24 cellular contexts compared by ENCODE assay signal in the genomic region with DNA sequence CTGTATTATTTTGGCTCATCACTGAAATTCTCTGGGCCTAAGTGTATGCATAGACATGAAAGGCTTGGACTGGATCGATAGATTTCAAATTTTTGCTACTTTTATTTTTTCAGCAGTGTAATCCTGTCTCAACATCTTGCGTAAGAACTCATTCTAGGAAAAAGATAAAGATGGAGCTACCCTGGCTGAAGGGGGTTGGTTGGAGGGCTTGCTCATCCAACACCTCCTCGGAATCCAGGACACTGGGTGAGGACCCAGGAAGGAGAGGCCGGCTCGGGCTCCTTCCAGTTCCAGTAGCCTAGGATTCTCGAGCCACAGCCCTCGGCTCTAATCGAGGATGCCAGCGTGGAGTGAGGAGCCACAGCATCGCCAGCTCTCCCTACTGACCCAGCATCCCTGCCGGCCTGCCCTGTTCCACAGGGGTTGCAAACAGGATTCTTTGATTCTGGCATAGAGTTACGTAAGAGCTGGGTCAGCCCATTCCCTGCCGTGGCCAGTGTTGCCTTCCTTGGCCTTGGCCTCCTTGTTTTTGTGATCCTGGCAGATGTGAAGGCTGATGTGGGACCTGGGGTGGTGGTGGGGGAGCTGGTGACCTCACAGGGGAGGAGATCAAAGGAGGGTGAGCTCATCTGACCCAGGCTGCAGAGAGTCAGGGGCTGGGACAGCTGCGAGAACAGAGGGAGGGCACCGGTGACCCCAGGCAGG.
"Had no signal": no experiment of that assay in that cellular context is flagged by ENCODE, and none has a peak within 500 bp of the region (broad histone marks: within the 10 kb centered on the region; RNA-seq: fewer than 3 reads in every experiment).

No MANE protein-coding gene starts in this region.

- H3K27ac ChIP-seq: gastrocnemius medialis, heart left ventricle, suprapubic skin had no signal

- H3K27me3 Mint-ChIP-seq: stimulated activated naive CD8-positive, alpha-beta T cell treated with anti-CD3 and anti-CD28 coated beads, Interleukin-15, amount 100 ng/mL, for 72 hours had no signal

- H3K4me1 Mint-ChIP-seq: activated CD4-positive, alpha-beta memory T cell treated with anti-CD3 and anti-CD28 coated beads, Interleukin-2, amount 10 ng/mL, durations not matched to agents 7 days and 5 days; activated CD8-positive, alpha-beta memory T cell treated with anti-CD3 and anti-CD28 coated beads, Interleukin-2, amount 10 ng/mL, durations not matched to agents 7 days and 5 days; naive thymus-derived CD8-positive, alpha-beta T cell; stimulated activated naive CD8-positive, alpha-beta T cell treated with anti-CD3 and anti-CD28 coated beads, Interleukin-15, amount 100 ng/mL, for 72 hours had no signal

- H3K9me3 Mint-ChIP-seq: activated CD4-positive, alpha-beta memory T cell treated with anti-CD3 and anti-CD28 coated beads, Interleukin-2, amount 10 ng/mL, durations not matched to agents 7 days and 5 days; naive thymus-derived CD8-positive, alpha-beta T cell; stimulated activated naive CD8-positive, alpha-beta T cell treated with anti-CD3 and anti-CD28 coated beads, Interleukin-15, amount 100 ng/mL, for 72 hours; T-helper 2 cell treated with Interferon-gamma antibody and Interleukin-4, amounts not matched to agents 5 μg/mL and 100 μg/mL, for 36 hours had no signal

- H3K4me3 ChIP-seq: gastrocnemius medialis, heart left ventricle, smooth muscle cell, suprapubic skin had no signal

- H3K27ac Mint-ChIP-seq: activated CD4-positive, alpha-beta memory T cell treated with anti-CD3 and anti-CD28 coated beads, Interleukin-2, amount 10 ng/mL, durations not matched to agents 7 days and 5 days; activated CD8-positive, alpha-beta memory T cell treated with anti-CD3 and anti-CD28 coated beads, Interleukin-2, amount 10 ng/mL, durations not matched to agents 7 days and 5 days; activated naive CD8-positive, alpha-beta T cell; naive thymus-derived CD8-positive, alpha-beta T cell; progenitor cell of endocrine pancreas; T-helper 2 cell treated with Interferon-gamma antibody and Interleukin-4, amounts not matched to agents 5 μg/mL and 100 μg/mL, for 36 hours had no signal

- H3K36me3 Mint-ChIP-seq: activated CD8-positive, alpha-beta memory T cell treated with anti-CD3 and anti-CD28 coated beads, Interleukin-2, amount 10 ng/mL, durations not matched to agents 7 days and 5 days; activated naive CD8-positive, alpha-beta T cell; naive thymus-derived CD8-positive, alpha-beta T cell had no signal

- FAIRE-seq: colon, endometrium, TTC549 had no signal

- H3K27me3 ChIP-seq: gastrocnemius medialis, heart left ventricle had no signal

- DNase-seq: activated CD4-positive, alpha-beta memory T cell treated with anti-CD3 and anti-CD28 coated beads, Interleukin-2, amount 10 ng/mL, durations not matched to agents 7 days and 5 days; activated CD4-positive, alpha-beta T cell treated with anti-CD3 and anti-CD28 coated beads for 48 hours; activated CD4-positive, CD25-positive, alpha-beta regulatory T cell; activated CD8-positive, alpha-beta memory T cell treated with anti-CD3 and anti-CD28 coated beads, Interleukin-2, amount 10 ng/mL, durations not matched to agents 7 days and 5 days; amniotic stem cell; caudate nucleus; gastrocnemius medialis; mesenchymal stem cell; naive thymus-derived CD8-positive, alpha-beta T cell; nucleus accumbens; stimulated activated CD4-positive, alpha-beta T cell treated with anti-CD3 and anti-CD28 coated beads, Interleukin-4, amount 100 ng/mL, for 1 hour; stimulated activated naive CD8-positive, alpha-beta T cell treated with anti-CD3 and anti-CD28 coated beads, Interleukin-15, amount 100 ng/mL, for 72 hours; SW 1271; trophoblast cell had no signal

- H3K36me3 ChIP-seq: gastrocnemius medialis, heart left ventricle, suprapubic skin had no signal

- H3K4me2 ChIP-seq: smooth muscle cell had no signal

- H3K4me3 Mint-ChIP-seq: activated CD4-positive, alpha-beta memory T cell treated with anti-CD3 and anti-CD28 coated beads, Interleukin-2, amount 10 ng/mL, durations not matched to agents 7 days and 5 days; activated CD8-positive, alpha-beta memory T cell treated with anti-CD3 and anti-CD28 coated beads, Interleukin-2, amount 10 ng/mL, durations not matched to agents 7 days and 5 days; activated naive CD8-positive, alpha-beta T cell; naive thymus-derived CD8-positive, alpha-beta T cell; stimulated activated naive CD8-positive, alpha-beta T cell treated with anti-CD3 and anti-CD28 coated beads, Interleukin-15, amount 100 ng/mL, for 72 hours; T-helper 2 cell treated with Interferon-gamma antibody and Interleukin-4, amounts not matched to agents 5 μg/mL and 100 μg/mL, for 36 hours had no signal

- ATAC-seq: activated CD8-positive, alpha-beta memory T cell treated with anti-CD3 and anti-CD28 coated beads, Interleukin-2, amount 10 ng/mL, durations not matched to agents 7 days and 5 days; esophagus mucosa; naive thymus-derived CD8-positive, alpha-beta T cell; stimulated activated naive CD8-positive, alpha-beta T cell treated with anti-CD3 and anti-CD28 coated beads, Interleukin-15, amount 100 ng/mL, for 72 hours had no signal

- H3K9me3 ChIP-seq: gastrocnemius medialis, heart left ventricle, suprapubic skin had no signal
